In genomic region chr11:9880657-9881056, GRCh38 we compare ENCODE assay signal across 16 cellular contexts.
A peak's percentile ranks its signal among the peaks of the same experiment; 100 is the strongest.
DNase-seq lines count a peak whose midpoint lies in the region; ATAC-seq, FAIRE-seq and TF ChIP-seq lines count a peak whose summit lies in the region.
"Had no signal": no experiment of that assay in that cellular context is flagged by ENCODE, and none has a peak within 500 bp of the region (broad histone marks: within the 10 kb centered on the region; RNA-seq: fewer than 3 reads in every experiment).

No MANE protein-coding gene starts in this region.

- H3K4me3 ChIP-seq in Caco-2 (ENCODE audit: low read depth, low read length): no peak overlapping the region
- no peak overlapping the region for H3K4me3 ChIP-seq in Panc1 (ENCODE audit: low read depth in 2 of 2, low read length in 2 of 2)
- H3K4me3 ChIP-seq in H1 (ENCODE audit: extremely low read depth in 1 of 4, insufficient read depth in 2 of 4, low read depth in 3 of 4, low read length in 4 of 4): no peak overlapping the region
- H3K4me3 ChIP-seq in effector memory CD4-positive, alpha-beta T cell (ENCODE audit: insufficient read depth, low read depth, low read length, poor library complexity, severe bottlenecking): no peak overlapping the region
- H3K4me3 ChIP-seq: BLaER1 treated with 17β-estradiol and CSF1 and Interleukin-3, amounts not matched to agents 10 nM and 100 nM; GM12878; GM23248 had no signal

- no peak overlapping the region for H2AK5ac ChIP-seq in H1 (ENCODE audit: low read depth, low read length)

- no peaks in the 10 kb centered on the region for H4K20me1 ChIP-seq in H1 (replicated peaks in 1 of 2; ENCODE audit: control insufficient read depth in 1 of 2, insufficient read depth in 2 of 2, low read length in 2 of 2)
- H4K20me1 ChIP-seq: BLaER1 treated with 17β-estradiol and CSF1 and Interleukin-3, amounts not matched to agents 10 nM and 100 nM had no signal

- H3K4me1 ChIP-seq in Caco-2 (peaks cover 35% of the 10 kb centered on the region), Panc1 (ENCODE audit: control insufficient read depth, insufficient read depth, low read length) (peaks cover 4% of the 10 kb centered on the region), H1 (replicated peaks in 1 of 4; ENCODE audit: control insufficient read depth in 3 of 4, insufficient read depth in 4 of 4, low read length in 3 of 4) (peaks cover 0 to 4% (median 2%) of the 10 kb centered on the region in 4 experiments; a peak in 2 of 7 replicates)
- H3K4me1 ChIP-seq in effector memory CD4-positive, alpha-beta T cell (ENCODE audit: control insufficient read depth, insufficient read depth, low read length, poor library complexity, severe bottlenecking): no peaks in the 10 kb centered on the region
- H3K4me1 ChIP-seq: BLaER1 treated with 17β-estradiol and CSF1 and Interleukin-3, amounts not matched to agents 10 nM and 100 nM had no signal

- no peaks in the 10 kb centered on the region for H3K79me1 ChIP-seq in H1 (ENCODE audit: low read depth, low read length)

- H3K56ac ChIP-seq in H1 (replicated peaks; ENCODE audit: insufficient read length, low read depth, low read length): no peak overlapping the region

- H3K4me3 Mint-ChIP-seq in Caco-2 (ENCODE audit: unreplicated experiment): no peak overlapping the region
- H3K4me3 Mint-ChIP-seq: CD4-positive, CD25-positive, alpha-beta regulatory T cell had no signal

- no peak overlapping the region for H2BK12ac ChIP-seq in H1 (ENCODE audit: low read depth, low read length)

- intact Hi-C loops in Caco-2 (cut with micrococcal nuclease; ENCODE audit: unreplicated experiment): no loop called here
- intact Hi-C loops in Panc1 (cut with micrococcal nuclease; ENCODE audit: unreplicated experiment): no loop called here

- no peak for TF ChIP-seq POLR2A in H1 (IDR thresholded peaks at IDR 0.05; ENCODE audit: control extremely low read depth in 1 of 2, low read depth in 2 of 2, low read length in 2 of 2)

- H3K9me3 ChIP-seq in Caco-2 (peaks cover 10% of the 10 kb centered on the region), Panc1 (ENCODE audit: control insufficient read depth, insufficient read depth, low read depth, low read length) (no peaks in the 10 kb centered on the region), H1 (ENCODE audit: insufficient read depth in 2 of 2, low read depth in 1 of 2, low read length in 1 of 2) (no peaks in the 10 kb centered on the region)
- no peaks in the 10 kb centered on the region for H3K9me3 ChIP-seq in effector memory CD4-positive, alpha-beta T cell (ENCODE audit: control insufficient read depth, low read length)

- ATAC-seq in Panc1 (no peak), HG03039 (IDR thresholded peaks at IDR 0.05; ENCODE audit: unreplicated experiment) (no peak)
- ATAC-seq: GM12878 had no signal

- peaks cover 6% of the 10 kb centered on the region for H3K36me3 Mint-ChIP-seq in Caco-2 (ENCODE audit: insufficient read depth, unreplicated experiment)
- H3K36me3 Mint-ChIP-seq: CD4-positive, CD25-positive, alpha-beta regulatory T cell had no signal

- in situ Hi-C loops in Panc1 (cut with HindIII; ENCODE audit: low pct_unique_long_range_greater_than_20kb, low sequenced_read_pairs): no loop called here

- no peak overlapping the region for H2BK5ac ChIP-seq in H1 (ENCODE audit: low read depth, low read length)

- H2BK15ac ChIP-seq in H1 (ENCODE audit: low read length): no peak overlapping the region

- no peak overlapping the region for H2BK120ac ChIP-seq in H1 (replicated peaks; ENCODE audit: low read depth, low read length)

- H3K18ac ChIP-seq in H1 (ENCODE audit: extremely low read depth, low read length): no peak overlapping the region

- no TSS peak for BruUV-seq in Caco-2 (replicated peaks; lab: Mats Ljungman, UMichigan)
- no TSS peak for BruUV-seq in Panc1 (replicated peaks; lab: Mats Ljungman, UMichigan)

- H3K14ac ChIP-seq in H1 (ENCODE audit: insufficient read length): no peak overlapping the region

- H2AFZ ChIP-seq in H1 (ENCODE audit: low read length): no peak overlapping the region
- H2AFZ ChIP-seq: GM23248 had no signal

- H3K23ac ChIP-seq in H1 (ENCODE audit: insufficient read length): no peak overlapping the region

- no peak overlapping the region for H4K8ac ChIP-seq in H1 (ENCODE audit: extremely low read depth, insufficient read depth, low read length)

- H3K27ac ChIP-seq in Panc1 (ENCODE audit: low read length) (peak overlapping the region; percentile 57), H1 (ENCODE audit: low read depth, low read length) (no peak overlapping the region)
- no peak overlapping the region for H3K27ac ChIP-seq in effector memory CD4-positive, alpha-beta T cell (ENCODE audit: insufficient read depth, low read length, poor library complexity, severe bottlenecking)
- H3K27ac ChIP-seq: BLaER1 treated with 17β-estradiol and CSF1 and Interleukin-3, amounts not matched to agents 10 nM and 100 nM; GM23248 had no signal

- no peak for FAIRE-seq in H1 (lab: Jason Lieb, UNC)
- FAIRE-seq: GM12878, GM18507 had no signal

- CTCF ChIA-PET in Caco-2 (lab: Charles Lee) (no interaction called here), Panc1 (lab: Charles Lee) (interaction anchor here (0.6 kb wide), 1 partner anchor 80 kb away, joined by 6 read pairs; no protein-coding TSS in a partner anchor), H1 (lab: Charles Lee; ENCODE audit: partially characterized antibody) (no interaction called here)

- H3K79me2 ChIP-seq in H1 (ENCODE audit: control insufficient read depth in 1 of 2, insufficient read depth in 2 of 2, low read length in 2 of 2): no peaks in the 10 kb centered on the region

- no peak for TF ChIP-seq RAD21 in H1 (IDR thresholded peaks at IDR 0.05 in 1 of 2, conservative IDR thresholded peaks at IDR 0.05 in 1 of 2; ENCODE audit: low read depth in 2 of 2, low read length in 2 of 2)

- no peaks in the 10 kb centered on the region for H3K36me3 ChIP-seq in Caco-2 (ENCODE audit: control insufficient read depth, insufficient read depth, low read length)
- no peaks in the 10 kb centered on the region for H3K36me3 ChIP-seq in Panc1 (ENCODE audit: control insufficient read depth, insufficient read depth, low read length)
- no peaks in the 10 kb centered on the region for H3K36me3 ChIP-seq in H1 (ENCODE audit: control insufficient read depth in 2 of 4, insufficient read depth in 4 of 4, low read length in 3 of 4)
- no peaks in the 10 kb centered on the region for H3K36me3 ChIP-seq in effector memory CD4-positive, alpha-beta T cell (ENCODE audit: control insufficient read depth, insufficient read depth, low read length)

- H3K4me2 ChIP-seq in H1 (ENCODE audit: insufficient read depth in 1 of 2, low read depth in 2 of 2, low read length in 2 of 2): no peak overlapping the region
- H3K4me2 ChIP-seq: BLaER1 treated with 17β-estradiol and CSF1 and Interleukin-3, amounts not matched to agents 10 nM and 100 nM had no signal

- TF ChIP-seq CTCF in Caco-2 (IDR thresholded peaks at IDR 0.05; ENCODE audit: insufficient read depth in 1 of 2, low read depth in 1 of 2, low read length in 1 of 2, severe bottlenecking in 1 of 2, unreplicated experiment in 1 of 2) (no peak), Panc1 (IDR thresholded peaks at IDR 0.05) (no peak), H1 (IDR thresholded peaks at IDR 0.05; ENCODE audit: control extremely low read depth in 1 of 3, insufficient read depth in 1 of 3, low read depth in 1 of 3, low read length in 3 of 3) (no peak)

- TF ChIP-seq EP300 in H1 (IDR thresholded peaks at IDR 0.05; ENCODE audit: borderline replicate concordance in 1 of 2, low read depth in 2 of 2, low read length in 2 of 2): no peak

- no peaks in the 10 kb centered on the region for H3K23me2 ChIP-seq in H1 (ENCODE audit: low read depth, low read length)

- H3K9me3 Mint-ChIP-seq in Caco-2 (ENCODE audit: unreplicated experiment): peaks cover 10% of the 10 kb centered on the region
- H3K9me3 Mint-ChIP-seq: CD4-positive, CD25-positive, alpha-beta regulatory T cell had no signal

- no peak overlapping the region for H4K91ac ChIP-seq in H1 (replicated peaks; ENCODE audit: insufficient read length, low read length)

- H3K4ac ChIP-seq in H1 (replicated peaks; ENCODE audit: insufficient read length, low read depth, low read length): no peak overlapping the region

- H3K4me1 Mint-ChIP-seq in Caco-2 (ENCODE audit: low read depth, unreplicated experiment): peaks cover 22% of the 10 kb centered on the region
- H3K4me1 Mint-ChIP-seq: CD4-positive, CD25-positive, alpha-beta regulatory T cell had no signal

- H3K9ac ChIP-seq in H1 (replicated peaks in 1 of 4; ENCODE audit: extremely low read depth in 1 of 4, low read depth in 3 of 4, low read length in 3 of 4): no peak overlapping the region
- H3K9ac ChIP-seq: BLaER1 treated with 17β-estradiol and CSF1 and Interleukin-3, amounts not matched to agents 10 nM and 100 nM; GM23248 had no signal

- H2BK20ac ChIP-seq in H1 (ENCODE audit: low read length): no peak overlapping the region

- H3K27ac Mint-ChIP-seq in Caco-2 (ENCODE audit: unreplicated experiment): peak overlapping the region; percentile 32
- H3K27ac Mint-ChIP-seq: CD4-positive, CD25-positive, alpha-beta regulatory T cell had no signal

- no peak overlapping the region for H4K5ac ChIP-seq in H1 (ENCODE audit: insufficient read length, low read depth, low read length)

- POLR2A ChIA-PET in Caco-2 (lab: Charles Lee): no interaction called here
- POLR2A ChIA-PET in Panc1 (lab: Charles Lee): no interaction called here
- POLR2A ChIA-PET in H1 (lab: Charles Lee; ENCODE audit: partially characterized antibody): no interaction called here

- DNase-seq in Caco-2 (no peak), Panc1 (ENCODE audit: low read depth, low spot score) (no peak), H1 (ENCODE audit: low read depth in 1 of 2, low spot score in 2 of 2) (no peak), OCI-M2 (lab: John Stamatoyannopoulos, UW; ENCODE audit: unreplicated experiment) (no peak)
- DNase-seq in effector memory CD4-positive, alpha-beta T cell: no peak
- DNase-seq: ACHN; Calu3; CD4-positive, CD25-positive, alpha-beta regulatory T cell; DMS 273 treated with DMSO at 0.1 percent for 48 hours; GM23248; H7; KBM-7 had no signal

- H3K27me3 ChIP-seq in Caco-2 (replicated peaks; ENCODE audit: control insufficient read depth, insufficient read depth, low read length) (no peaks in the 10 kb centered on the region), Panc1 (ENCODE audit: control insufficient read depth, insufficient read depth, low read length) (no peaks in the 10 kb centered on the region), H1 (replicated peaks in 1 of 4; ENCODE audit: control insufficient read depth in 3 of 4, extremely low read depth in 1 of 4, insufficient read depth in 3 of 4, low read length in 3 of 4) (no peaks in the 10 kb centered on the region)
- no peaks in the 10 kb centered on the region for H3K27me3 ChIP-seq in effector memory CD4-positive, alpha-beta T cell (replicated peaks; ENCODE audit: control insufficient read depth, insufficient read depth, low read length, poor library complexity, severe bottlenecking)
- H3K27me3 ChIP-seq: BLaER1 treated with 17β-estradiol and CSF1 and Interleukin-3, amounts not matched to agents 10 nM and 100 nM had no signal

- no peaks in the 10 kb centered on the region for H3K27me3 Mint-ChIP-seq in Caco-2 (ENCODE audit: insufficient read depth, unreplicated experiment)

- 94% methylated on average over 2 of the region's 2 CpGs; no CpG with 5 or more reads in 1 of the 2 experiments for WGBS in H1 (ENCODE audit: extremely low coverage in 1 of 2, insufficient coverage in 1 of 2, insufficient read length in 1 of 2, insufficient replicate concordance in 2 of 2, low coverage in 1 of 2, low lambda C conversion rate in 2 of 2, missing lambda C conversion rate in 1 of 2), 2 experiments
